9 cellular contexts compared by ENCODE assay signal in genomic region chr6:25892877-25893276, GRCh38. TPM values are rescaled to one million over a fixed set of nuclear protein-coding genes. Genes with fewer than 3 reads are reported as not detected.
"Had no signal": no experiment of that assay in that cellular context is flagged by ENCODE, and none has a peak within 500 bp of the region (broad histone marks: within the 10 kb centered on the region; RNA-seq: fewer than 3 reads in every experiment).

No MANE protein-coding gene starts in this region.

- DNase-seq: GDM1, GF-D8 had no signal

- ATAC-seq: GM12878 had no signal

- FAIRE-seq: G401.6, GM12878, GM12891, GM12892, GM18507, GM19239 had no signal

- H3K4me3 ChIP-seq: GM12878 had no signal

RNA-seq across cellular contexts. Expression of gene SLC17A3, which starts 18.8 kb away (rescaled TPM):
- total RNA-seq: G401, GM12878 had no signal
- polyA plus RNA-seq: GM12878 had no signal

RNA-seq across cellular contexts. Expression of gene SLC17A2, which starts 37.6 kb away (rescaled TPM):
- total RNA-seq: G401, GM12878 had no signal
- polyA plus RNA-seq: GM12878 had no signal
